Comparison of ENCODE assay signal across 18 cellular contexts in genomic region chr17:76844485-76844829, GRCh38. TPM values are rescaled to one million over a fixed set of nuclear protein-coding genes. Genes with fewer than 3 reads are reported as not detected.
DNase-seq lines count a peak whose midpoint lies in the region; ATAC-seq and FAIRE-seq lines count a peak whose summit lies in the region.
"Had no signal": no experiment of that assay in that cellular context is flagged by ENCODE, and none has a peak within 500 bp of the region (broad histone marks: within the 10 kb centered on the region; RNA-seq: fewer than 3 reads in every experiment).

No MANE protein-coding gene starts in this region.

- ATAC-seq in aorta (ENCODE audit: low FRiP score): no peak
- ATAC-seq: K562 had no signal

- intact Hi-C loops in aorta (cut with DNase I): no loop called here

- H3K36me3 ChIP-seq in BLaER1 (no peaks in the 10 kb centered on the region), aorta (ENCODE audit: control insufficient read depth in 1 of 2, insufficient read depth in 2 of 2, low read length in 1 of 2) (no peaks in the 10 kb centered on the region)

- H3K27ac ChIP-seq in BLaER1 (peak overlapping the region; percentile 97), angular gyrus (ENCODE audit: low read depth, low read length) (peak overlapping the region; percentile 45), aorta (ENCODE audit: low read depth in 1 of 2, low read length in 2 of 2) (no peak overlapping the region)
- H3K27ac ChIP-seq: HL-60 had no signal

- DNase-seq in HTR-8/SVneo (ENCODE audit: insufficient read length, low spot score) (no peak), aorta (no peak), NCI-H524 (lab: John Stamatoyannopoulos, UW) (no peak), epidermal melanocyte (ENCODE audit: insufficient read length, low spot score) (no peak), amniotic stem cell (lab: John Stamatoyannopoulos, UW) (no peak)
- DNase-seq: Calu3; CD4-positive, alpha-beta T cell; DMS 273 treated with DMSO at 0.1 percent for 48 hours; HCEC 1CT; HFFc6 had no signal

- FAIRE-seq in HTR-8/SVneo (lab: Jason Lieb, UNC): peak; percentile 13
- FAIRE-seq: A204.1, G401.6, GM12892, GM19239 had no signal

- H3K9ac ChIP-seq in BLaER1: peak overlapping the region; percentile 78

- H3K4me2 ChIP-seq in BLaER1: peak overlapping the region; percentile 93

- H3K4me3 ChIP-seq in BLaER1 (peak overlapping the region; percentile 47), aorta (ENCODE audit: low read length in 2 of 2) (no peak overlapping the region)
- H3K4me3 ChIP-seq: K562 had no signal

- no peaks in the 10 kb centered on the region for H3K9me3 ChIP-seq in BLaER1
- H3K9me3 ChIP-seq in aorta (ENCODE audit: control insufficient read depth, low read length): peaks cover 1% of the 10 kb centered on the region

- H4K20me1 ChIP-seq in BLaER1: no peaks in the 10 kb centered on the region

- H3K4me1 ChIP-seq in BLaER1: peaks cover 100% of the 10 kb centered on the region
- no peaks in the 10 kb centered on the region for H3K4me1 ChIP-seq in aorta (ENCODE audit: control insufficient read depth in 1 of 2, insufficient read depth in 2 of 2, low read length in 2 of 2)

- 74 to 75% methylated on average over 4 of the region's 4 CpGs for WGBS in aorta, 2 donors

- no peaks in the 10 kb centered on the region for H3K27me3 ChIP-seq in BLaER1
- no peaks in the 10 kb centered on the region for H3K27me3 ChIP-seq in aorta (ENCODE audit: control insufficient read depth in 1 of 2, insufficient read depth in 2 of 2, low read length in 1 of 2)

RNA-seq across cellular contexts. Expression of gene MGAT5B, which starts 23.7 kb away (rescaled TPM):
- total RNA-seq in aorta: under 1 TPM; 0.51 to 0.55 TPM
- polyA plus RNA-seq in aorta: not detected

Comparison
In these comparisons a context has a peak if more than half of its experiments do, and no peak if none do; other contexts are left out.
1. H3K27ac ChIP-seq: peak in BLaER1 (single experiment) and angular gyrus (single experiment); none in aorta (0 of 2).